8 cellular contexts compared by ENCODE assay signal in genomic region chr6:143059616-143060353, GRCh38. TPM values are rescaled to one million over a fixed set of nuclear protein-coding genes. Genes with fewer than 3 reads are reported as not detected.
DNase-seq lines count a peak whose midpoint lies in the region; ATAC-seq and TF ChIP-seq lines count a peak whose summit lies in the region.

No MANE protein-coding gene starts in this region.

- H3K4me3 ChIP-seq in LNCaP clone FGC (ENCODE audit: low read depth, low read length) (peak overlapping the region; percentile 80), fibroblast of pulmonary artery (replicated peaks; ENCODE audit: low read depth, low read length) (peak overlapping the region; percentile 69), neuron (ENCODE audit: low read length) (peak overlapping the region; percentile 94)

- no peaks in the 10 kb centered on the region for H3K9me3 Mint-ChIP-seq in activated CD8-positive, alpha-beta T cell treated with anti-CD3 and anti-CD28 coated beads, Interleukin-2, amount 10 ng/mL, durations not matched to agents 7 days and 5 days (ENCODE audit: insufficient read depth)

- CTCF ChIA-PET in activated CD8-positive, alpha-beta T cell treated with anti-CD3 and anti-CD28 coated beads, Interleukin-2, amount 10 ng/mL, durations not matched to agents 7 days and 5 days (lab: Charles Lee) = interaction anchor here (0.8 to 1.8 kb wide), 5 partner anchors 33 to 585 kb away, joined by 3 to 6 read pairs (median 5); no protein-coding TSS in a partner anchor

- H3K36me3 Mint-ChIP-seq in activated CD8-positive, alpha-beta T cell treated with anti-CD3 and anti-CD28 coated beads, Interleukin-2, amount 10 ng/mL, durations not matched to agents 7 days and 5 days (ENCODE audit: low read depth) = no peaks in the 10 kb centered on the region

- TF ChIP-seq CTCF in LNCaP clone FGC (IDR thresholded peaks at IDR 0.05; ENCODE audit: control insufficient read depth, extremely low read depth, insufficient read depth) (no peak), fibroblast of pulmonary artery (IDR thresholded peaks at IDR 0.05; ENCODE audit: low read length, missing control alignments) (no peak)

- ATAC-seq in activated CD8-positive, alpha-beta T cell treated with anti-CD3 and anti-CD28 coated beads, Interleukin-2, amount 10 ng/mL, durations not matched to agents 7 days and 5 days = peak; percentile 20

- H2AFZ ChIP-seq in neuron (ENCODE audit: low read depth, low read length) = peak overlapping the region; percentile 89

- no peaks in the 10 kb centered on the region for H3K9me3 ChIP-seq in neuron (ENCODE audit: low read length)

- peak overlapping the region; percentile 93 for H3K27ac Mint-ChIP-seq in activated CD8-positive, alpha-beta T cell treated with anti-CD3 and anti-CD28 coated beads, Interleukin-2, amount 10 ng/mL, durations not matched to agents 7 days and 5 days

- peak overlapping the region; percentile 90 for H3K4me3 Mint-ChIP-seq in activated CD8-positive, alpha-beta T cell treated with anti-CD3 and anti-CD28 coated beads, Interleukin-2, amount 10 ng/mL, durations not matched to agents 7 days and 5 days

- H3K4me1 Mint-ChIP-seq in activated CD8-positive, alpha-beta T cell treated with anti-CD3 and anti-CD28 coated beads, Interleukin-2, amount 10 ng/mL, durations not matched to agents 7 days and 5 days (ENCODE audit: low read depth) = peaks cover 25% of the 10 kb centered on the region

- no peaks in the 10 kb centered on the region for H3K27me3 ChIP-seq in neuron (ENCODE audit: insufficient read depth, low read length)

- no peaks in the 10 kb centered on the region for H3K27me3 Mint-ChIP-seq in activated CD8-positive, alpha-beta T cell treated with anti-CD3 and anti-CD28 coated beads, Interleukin-2, amount 10 ng/mL, durations not matched to agents 7 days and 5 days (ENCODE audit: low read depth)

- peaks cover 13% of the 10 kb centered on the region for H3K4me1 ChIP-seq in neuron (ENCODE audit: insufficient read depth, low read length)

- H3K36me3 ChIP-seq in neuron (ENCODE audit: insufficient read depth, low read length) = no peaks in the 10 kb centered on the region

- DNase-seq in SIG-M5 treated with dmso at 0.1 percent for 504 hours (lab: John Stamatoyannopoulos, UW; ENCODE audit: unreplicated experiment) (peak; percentile 65), SIG-M5 (lab: John Stamatoyannopoulos, UW) (no peak), LNCaP clone FGC (ENCODE audit: low read depth) (peak; percentile 71), fibroblast of pulmonary artery (ENCODE audit: low read depth) (peak; percentile 82), globus pallidus (ENCODE audit: low spot score) (no peak), GM19238 (ENCODE audit: insufficient read length, low spot score) (no peak)
- DNase-seq in activated CD8-positive, alpha-beta T cell treated with anti-CD3 and anti-CD28 coated beads, Interleukin-2, amount 10 ng/mL, durations not matched to agents 7 days and 5 days = peak; percentile 56

- POLR2A ChIA-PET in activated CD8-positive, alpha-beta T cell treated with anti-CD3 and anti-CD28 coated beads, Interleukin-2, amount 10 ng/mL, durations not matched to agents 7 days and 5 days (lab: Charles Lee) = interaction anchor here (0.6 to 0.9 kb wide), 4 partner anchors 31 to 240 kb away, joined by 3 to 4 read pairs (median 4); no protein-coding TSS in a partner anchor

RNA-seq across cellular contexts. Expression of gene AIG1, which starts 0.9 kb away (rescaled TPM):
- total RNA-seq in activated CD8-positive, alpha-beta T cell treated with anti-CD3 and anti-CD28 coated beads, Interleukin-2, amount 10 ng/mL, durations not matched to agents 7 days and 5 days = 10 to 100 TPM; 13.0 to 14.2 TPM

Comparison
In these comparisons a context has a peak if more than half of its experiments do, and no peak if none do; other contexts are left out.
1. DNase-seq: peak in SIG-M5 treated with dmso at 0.1 percent for 504 hours (single experiment), LNCaP clone FGC (single experiment), activated CD8-positive, alpha-beta T cell treated with anti-CD3 and anti-CD28 coated beads, Interleukin-2, amount 10 ng/mL, durations not matched to agents 7 days and 5 days (single experiment) and fibroblast of pulmonary artery (single experiment); none in SIG-M5 (single experiment), globus pallidus (single experiment) and GM19238 (single experiment).
2. Peak in every context shown above with its lines, with median percentiles within 50 percentile points of each other: H3K4me3 ChIP-seq.